In the genomic region with DNA sequence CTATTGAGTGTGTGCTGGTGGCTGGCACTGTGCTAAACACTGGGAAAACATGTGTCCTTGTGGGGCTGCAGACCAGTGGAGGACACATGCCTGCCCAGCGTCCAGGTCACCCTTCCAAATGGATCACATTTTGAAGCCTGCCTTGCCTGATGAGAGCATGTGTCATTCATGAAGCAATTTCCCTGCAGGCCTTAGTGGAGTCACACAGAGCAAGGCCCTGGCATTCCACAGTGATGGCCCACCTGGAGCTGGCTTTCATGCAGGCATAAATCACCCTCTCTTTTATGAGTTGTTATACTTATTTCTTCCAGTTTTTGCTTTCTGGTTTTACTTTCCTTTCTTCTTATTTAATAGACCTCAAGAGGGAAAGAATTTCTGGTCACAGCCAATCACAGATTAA, we compare ENCODE assay signal across 18 cellular contexts.
DNase-seq lines count a peak whose midpoint lies in the region; ATAC-seq, FAIRE-seq and TF ChIP-seq lines count a peak whose summit lies in the region.
"Had no signal": no experiment of that assay in that cellular context is flagged by ENCODE, and none has a peak within 500 bp of the region (broad histone marks: within the 10 kb centered on the region; RNA-seq: fewer than 3 reads in every experiment).

No MANE protein-coding gene starts in this region.

- FAIRE-seq in bronchial epithelial cell (lab: Jason Lieb, UNC): no peak
- FAIRE-seq: GM19239 had no signal

- TF ChIP-seq CTCF in HEK293 (tag by site-specific recombination; IDR thresholded peaks at IDR 0.05) (no peak), bronchial epithelial cell (IDR thresholded peaks at IDR 0.05; ENCODE audit: insufficient read depth, low read length, severe bottlenecking) (no peak), stomach (IDR thresholded peaks at IDR 0.05) (no peak)

- POLR2A ChIA-PET in HEK293 (lab: Yijun Ruan, JAX): no interaction called here

- 0 to 63% (median 23%) methylated on average over 1 of the region's 1 CpG; no CpG with 5 or more reads in 1 of the 5 donors for WGBS in stomach, 5 donors

- TF ChIP-seq EP300 in stomach (IDR thresholded peaks at IDR 0.05): no peak

- no peak for ATAC-seq in GM18870 (IDR thresholded peaks at IDR 0.05; ENCODE audit: unreplicated experiment)
- ATAC-seq: HCT116 had no signal

- H3K36me3 ChIP-seq in HEK293 (ENCODE audit: control insufficient read depth in 2 of 2, insufficient read depth in 1 of 2, low read length in 2 of 2): no peaks in the 10 kb centered on the region
- no peaks in the 10 kb centered on the region for H3K36me3 ChIP-seq in bronchial epithelial cell (ENCODE audit: control insufficient read depth, insufficient read depth, low read length)
- no peaks in the 10 kb centered on the region for H3K36me3 ChIP-seq in stomach
- H3K36me3 ChIP-seq: BE2C had no signal

- DNase-seq in bronchial epithelial cell (ENCODE audit: low read depth) (peak; percentile 8), kidney tubule cell (ENCODE audit: low spot score) (peak; percentile 32), renal cortical epithelial cell (ENCODE audit: low read depth) (peak; percentile 18), medulla oblongata (ENCODE audit: extremely low spot score) (no peak), stomach (no peak)
- DNase-seq: BE2C; C1 segment of cervical spinal cord; CD4-positive, CD25-positive, alpha-beta regulatory T cell; DMS153; DMS79; GDM1; GM23248; H7; KG1 had no signal

- CTCF ChIA-PET in HEK293 (lab: Yijun Ruan, JAX): no interaction called here

- H3K27ac ChIP-seq in HEK293 (ENCODE audit: extremely low read depth, low read depth, low read length) (no peak overlapping the region), stomach (no peak overlapping the region)
- H3K27ac ChIP-seq: GM23248 had no signal

- no peaks in the 10 kb centered on the region for H3K27me3 ChIP-seq in bronchial epithelial cell (ENCODE audit: control insufficient read depth, insufficient read depth, low read length)
- H3K27me3 ChIP-seq in stomach: no peaks in the 10 kb centered on the region
- H3K27me3 ChIP-seq: BE2C had no signal

- no peak overlapping the region for H3K4me3 ChIP-seq in HEK293 (ENCODE audit: low read depth, low read length)
- H3K4me3 ChIP-seq in bronchial epithelial cell (ENCODE audit: low read depth, low read length): no peak overlapping the region
- H3K4me3 ChIP-seq in stomach: no peak overlapping the region
- H3K4me3 ChIP-seq: GM23248 had no signal

- no peak for TF ChIP-seq POLR2A in stomach (IDR thresholded peaks at IDR 0.05)

- H3K9me3 ChIP-seq in HEK293 (ENCODE audit: control insufficient read depth, insufficient read depth, low read depth, low read length) (no peaks in the 10 kb centered on the region), stomach (no peaks in the 10 kb centered on the region)
- H3K9me3 ChIP-seq: BE2C had no signal

- H3K4me1 ChIP-seq in HEK293 (ENCODE audit: control insufficient read depth, insufficient read depth, low read length) (no peaks in the 10 kb centered on the region), stomach (no peaks in the 10 kb centered on the region)
- H3K4me1 ChIP-seq: BE2C had no signal

- intact Hi-C loops in stomach (cut with DNase I; ENCODE audit: low total_unique reads): no loop called here

TF ChIP-seq in HEK293, 187 proteins besides CTCF, POLR2A, EP300 and RAD21:
- TF ChIP-seq ZIC2 (tag by site-specific recombination; IDR thresholded peaks at IDR 0.05) (peak; percentile 83), ZNF530 (tag by site-specific recombination; IDR thresholded peaks at IDR 0.05; ENCODE audit: low read depth) (no peak)
- TF ChIP-seq, protein P1, sequence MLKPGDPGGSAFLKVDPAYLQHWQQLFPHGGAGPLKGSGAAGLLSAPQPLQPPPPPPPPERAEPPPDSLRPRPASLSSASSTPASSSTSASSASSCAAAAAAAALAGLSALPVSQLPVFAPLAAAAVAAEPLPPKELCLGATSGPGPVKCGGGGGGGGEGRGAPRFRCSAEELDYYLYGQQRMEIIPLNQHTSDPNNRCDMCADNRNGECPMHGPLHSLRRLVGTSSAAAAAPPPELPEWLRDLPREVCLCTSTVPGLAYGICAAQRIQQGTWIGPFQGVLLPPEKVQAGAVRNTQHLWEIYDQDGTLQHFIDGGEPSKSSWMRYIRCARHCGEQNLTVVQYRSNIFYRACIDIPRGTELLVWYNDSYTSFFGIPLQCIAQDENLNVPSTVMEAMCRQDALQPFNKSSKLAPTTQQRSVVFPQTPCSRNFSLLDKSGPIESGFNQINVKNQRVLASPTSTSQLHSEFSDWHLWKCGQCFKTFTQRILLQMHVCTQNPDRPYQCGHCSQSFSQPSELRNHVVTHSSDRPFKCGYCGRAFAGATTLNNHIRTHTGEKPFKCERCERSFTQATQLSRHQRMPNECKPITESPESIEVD (tag by site-specific recombination; IDR thresholded peaks at IDR 0.05): no peak

Comparison
In these comparisons a context has a peak if more than half of its experiments do, and no peak if none do; other contexts are left out.
1. DNase-seq: peak in bronchial epithelial cell (single experiment), kidney tubule cell (single experiment) and renal cortical epithelial cell (single experiment); none in medulla oblongata (single experiment) and stomach (single experiment).